Comparison of ENCODE assay signal across 8 cellular contexts in the genomic region with DNA sequence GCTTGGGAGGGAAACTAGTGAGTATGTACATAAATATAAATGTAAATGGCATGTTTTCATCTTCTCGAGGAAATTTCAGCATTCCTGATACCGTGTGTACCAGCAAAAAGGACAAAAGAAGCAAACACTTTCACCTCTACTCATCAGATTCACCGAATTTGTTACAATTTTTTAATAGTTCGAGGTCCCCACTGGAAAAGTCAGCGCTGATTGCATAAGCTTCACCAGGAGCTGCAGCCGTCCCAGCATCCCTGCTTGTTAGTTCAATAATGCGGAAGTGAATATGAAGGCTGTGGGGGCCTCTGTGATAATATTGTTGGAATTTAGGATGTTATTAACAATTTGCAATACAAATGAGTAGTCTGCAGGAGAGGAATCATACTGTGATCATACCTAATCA.
"Had no signal": no experiment of that assay in that cellular context is flagged by ENCODE, and none has a peak within 500 bp of the region (broad histone marks: within the 10 kb centered on the region; RNA-seq: fewer than 3 reads in every experiment).

No MANE protein-coding gene starts in this region.

- FAIRE-seq: G401.6, GM12878, GM12891, GM12892, GM18507, GM19239 had no signal

- DNase-seq: GDM1, GF-D8 had no signal

- H3K4me3 ChIP-seq: GM12878 had no signal

- ATAC-seq: GM12878 had no signal
